Comparison of ENCODE assay signal across 26 cellular contexts in genomic region chr11:17571431-17572358, GRCh38. TPM values are rescaled to one million over a fixed set of nuclear protein-coding genes. Genes with fewer than 3 reads are reported as not detected.
DNase-seq lines count a peak whose midpoint lies in the region; ATAC-seq, FAIRE-seq and TF ChIP-seq lines count a peak whose summit lies in the region.
"Had no signal": no experiment of that assay in that cellular context is flagged by ENCODE, and none has a peak within 500 bp of the region (broad histone marks: within the 10 kb centered on the region; RNA-seq: fewer than 3 reads in every experiment).

No MANE protein-coding gene starts in this region.

- FAIRE-seq in bronchial epithelial cell (lab: Jason Lieb, UNC) (peak; percentile 88), urothelium cell line (lab: Jason Lieb, UNC) (peak; percentile 79)
- FAIRE-seq: A549, HepG2 had no signal

- CTCF ChIA-PET in naive thymus-derived CD4-positive, alpha-beta T cell (lab: Charles Lee), result no interaction called here

- TF ChIP-seq CTCF in bronchial epithelial cell (IDR thresholded peaks at IDR 0.05; ENCODE audit: insufficient read depth, low read length, severe bottlenecking), result no peak

- H3K36me3 ChIP-seq in bronchial epithelial cell (ENCODE audit: control insufficient read depth, insufficient read depth, low read length), result no peaks in the 10 kb centered on the region
- no peaks in the 10 kb centered on the region for H3K36me3 ChIP-seq in naive thymus-derived CD4-positive, alpha-beta T cell (ENCODE audit: control insufficient read depth in 2 of 3, insufficient read depth in 3 of 3, low read length in 3 of 3)

- H3K4me1 Mint-ChIP-seq in stimulated activated naive CD8-positive, alpha-beta T cell treated with anti-CD3 and anti-CD28 coated beads, Interleukin-15, Interleukin-2, amounts not matched to agents 100 ng/mL and 50 ng/mL, for 24 hours (ENCODE audit: low read depth), result no peaks in the 10 kb centered on the region
- H3K4me1 Mint-ChIP-seq in stimulated activated naive CD8-positive, alpha-beta T cell treated with anti-CD3 and anti-CD28 coated beads, Interleukin-15, amount 100 ng/mL, for 72 hours, result peaks cover 10% of the 10 kb centered on the region
- H3K4me1 Mint-ChIP-seq in naive thymus-derived CD4-positive, alpha-beta T cell, result peaks cover 0 to 11% (median 5%) of the 10 kb centered on the region in 7 donors

- no peaks in the 10 kb centered on the region for H3K9me3 Mint-ChIP-seq in stimulated activated naive CD8-positive, alpha-beta T cell treated with anti-CD3 and anti-CD28 coated beads, Interleukin-15, Interleukin-2, amounts not matched to agents 100 ng/mL and 50 ng/mL, for 24 hours
- no peaks in the 10 kb centered on the region for H3K9me3 Mint-ChIP-seq in stimulated activated naive CD8-positive, alpha-beta T cell treated with anti-CD3 and anti-CD28 coated beads, Interleukin-15, amount 100 ng/mL, for 72 hours
- H3K9me3 Mint-ChIP-seq in naive thymus-derived CD4-positive, alpha-beta T cell, result no peaks in the 10 kb centered on the region
- H3K9me3 Mint-ChIP-seq: CD4-positive, alpha-beta T cell had no signal

- no peak overlapping the region for H3K4me3 Mint-ChIP-seq in stimulated activated naive CD8-positive, alpha-beta T cell treated with anti-CD3 and anti-CD28 coated beads, Interleukin-15, Interleukin-2, amounts not matched to agents 100 ng/mL and 50 ng/mL, for 24 hours
- H3K4me3 Mint-ChIP-seq in stimulated activated naive CD8-positive, alpha-beta T cell treated with anti-CD3 and anti-CD28 coated beads, Interleukin-15, amount 100 ng/mL, for 72 hours, result no peak overlapping the region
- H3K4me3 Mint-ChIP-seq in naive thymus-derived CD4-positive, alpha-beta T cell, result no peak overlapping the region
- H3K4me3 Mint-ChIP-seq: CD4-positive, alpha-beta T cell had no signal

- H3K4me1 ChIP-seq in naive thymus-derived CD4-positive, alpha-beta T cell (ENCODE audit: control insufficient read depth in 2 of 2, insufficient read depth in 2 of 2, low read length in 2 of 2), result no peaks in the 10 kb centered on the region
- H3K4me1 ChIP-seq: A549 had no signal

- no peak overlapping the region for H3K4me3 ChIP-seq in bronchial epithelial cell (ENCODE audit: low read depth, low read length)
- no peak overlapping the region for H3K4me3 ChIP-seq in naive thymus-derived CD4-positive, alpha-beta T cell (ENCODE audit: low read length)
- H3K4me3 ChIP-seq: A549, GM23248 had no signal

- ATAC-seq in stimulated activated naive CD8-positive, alpha-beta T cell treated with anti-CD3 and anti-CD28 coated beads, Interleukin-15, amount 100 ng/mL, for 72 hours, result no peak
- peak; percentile 2 for ATAC-seq in naive thymus-derived CD4-positive, alpha-beta T cell
- ATAC-seq in GM21390 (IDR thresholded peaks at IDR 0.05; ENCODE audit: unreplicated experiment), result no peak
- ATAC-seq: HepG2, Panc1 had no signal

- intact Hi-C loops in naive thymus-derived CD4-positive, alpha-beta T cell (cut with micrococcal nuclease), result no loop called here

- H3K9me3 ChIP-seq in naive thymus-derived CD4-positive, alpha-beta T cell (ENCODE audit: control insufficient read depth in 2 of 3, low read length in 3 of 3), result no peaks in the 10 kb centered on the region
- H3K9me3 ChIP-seq: A549, Caco-2 had no signal

- H3K27me3 ChIP-seq in bronchial epithelial cell (ENCODE audit: control insufficient read depth, insufficient read depth, low read length), result peaks cover 4% of the 10 kb centered on the region
- no peaks in the 10 kb centered on the region for H3K27me3 ChIP-seq in naive thymus-derived CD4-positive, alpha-beta T cell (ENCODE audit: control insufficient read depth in 2 of 2, insufficient read depth in 2 of 2, low read length in 2 of 2)

- DNase-seq in stimulated activated naive CD8-positive, alpha-beta T cell treated with anti-CD3 and anti-CD28 coated beads, Interleukin-15, amount 100 ng/mL, for 72 hours, result no peak
- DNase-seq in bronchial epithelial cell (ENCODE audit: low read depth) (no peak), urothelium cell line (ENCODE audit: low spot score) (no peak), glomerular visceral epithelial cell (ENCODE audit: extremely low spot score) (no peak), germinal center (ENCODE audit: low spot score) (no peak)
- peak in 1 of 9 donors; percentile 15 for DNase-seq in naive thymus-derived CD4-positive, alpha-beta T cell
- DNase-seq: Caco-2; CD4-positive, alpha-beta T cell; DMS 273 treated with DMSO at 0.1 percent for 48 hours; GM23248; HCEC 1CT; NCI-H1092; NCI-H1436; NCI-H2029; NCI-H226; NCI-H774; NK-92 treated with Interleukin-12 subunit alpha and Interleukin-12 subunit beta, amount 100 ng/mL, for 24 hours; SIG-M5 had no signal

- H3K27me3 Mint-ChIP-seq in stimulated activated naive CD8-positive, alpha-beta T cell treated with anti-CD3 and anti-CD28 coated beads, Interleukin-15, Interleukin-2, amounts not matched to agents 100 ng/mL and 50 ng/mL, for 24 hours, result no peaks in the 10 kb centered on the region
- no peaks in the 10 kb centered on the region for H3K27me3 Mint-ChIP-seq in stimulated activated naive CD8-positive, alpha-beta T cell treated with anti-CD3 and anti-CD28 coated beads, Interleukin-15, amount 100 ng/mL, for 72 hours
- peaks cover 0 to 10% (median 0%) of the 10 kb centered on the region in 5 donors for H3K27me3 Mint-ChIP-seq in naive thymus-derived CD4-positive, alpha-beta T cell

- POLR2A ChIA-PET in naive thymus-derived CD4-positive, alpha-beta T cell (lab: Charles Lee), result no interaction called here

- no peaks in the 10 kb centered on the region for H3K36me3 Mint-ChIP-seq in stimulated activated naive CD8-positive, alpha-beta T cell treated with anti-CD3 and anti-CD28 coated beads, Interleukin-15, Interleukin-2, amounts not matched to agents 100 ng/mL and 50 ng/mL, for 24 hours (ENCODE audit: low read depth)
- H3K36me3 Mint-ChIP-seq in naive thymus-derived CD4-positive, alpha-beta T cell, result no peaks in the 10 kb centered on the region

- no peak overlapping the region for H3K27ac ChIP-seq in naive thymus-derived CD4-positive, alpha-beta T cell (ENCODE audit: low read depth, low read length)
- H3K27ac ChIP-seq: A549, GM23248, HL-60 had no signal

- H3K27ac Mint-ChIP-seq in stimulated activated naive CD8-positive, alpha-beta T cell treated with anti-CD3 and anti-CD28 coated beads, Interleukin-15, Interleukin-2, amounts not matched to agents 100 ng/mL and 50 ng/mL, for 24 hours, result peak overlapping the region; percentile 27
- H3K27ac Mint-ChIP-seq in stimulated activated naive CD8-positive, alpha-beta T cell treated with anti-CD3 and anti-CD28 coated beads, Interleukin-15, amount 100 ng/mL, for 72 hours, result peak overlapping the region in 1 of 2 donors; percentile 29
- H3K27ac Mint-ChIP-seq in naive thymus-derived CD4-positive, alpha-beta T cell, result peak overlapping the region in 1 of 9 donors; percentile 70
- H3K27ac Mint-ChIP-seq: CD4-positive, alpha-beta T cell had no signal

RNA-seq across cellular contexts. Expression of gene OTOG, which starts 24.6 kb away (rescaled TPM):
- total RNA-seq in bronchial epithelial cell, result not detected in 2 replicates
- not detected for total RNA-seq in naive thymus-derived CD4-positive, alpha-beta T cell
- polyA plus RNA-seq in naive thymus-derived CD4-positive, alpha-beta T cell, result not detected
- total RNA-seq: CD4-positive, alpha-beta T cell; GM23248; HepG2; HT-29 had no signal
- polyA plus RNA-seq: A549, BJ, GM23248, HepG2 had no signal

RNA-seq across cellular contexts. Expression of gene USH1C, which starts 27.5 kb away (rescaled TPM):
- total RNA-seq in bronchial epithelial cell, result not detected in 2 replicates
- total RNA-seq in naive thymus-derived CD4-positive, alpha-beta T cell, result not detected
- polyA plus RNA-seq in naive thymus-derived CD4-positive, alpha-beta T cell, result not detected
- total RNA-seq: CD4-positive, alpha-beta T cell; GM23248; HepG2 had no signal
- polyA plus RNA-seq: BJ, GM23248, HepG2 had no signal
